ENCODE assay signal across 12 cellular contexts in the genomic region with DNA sequence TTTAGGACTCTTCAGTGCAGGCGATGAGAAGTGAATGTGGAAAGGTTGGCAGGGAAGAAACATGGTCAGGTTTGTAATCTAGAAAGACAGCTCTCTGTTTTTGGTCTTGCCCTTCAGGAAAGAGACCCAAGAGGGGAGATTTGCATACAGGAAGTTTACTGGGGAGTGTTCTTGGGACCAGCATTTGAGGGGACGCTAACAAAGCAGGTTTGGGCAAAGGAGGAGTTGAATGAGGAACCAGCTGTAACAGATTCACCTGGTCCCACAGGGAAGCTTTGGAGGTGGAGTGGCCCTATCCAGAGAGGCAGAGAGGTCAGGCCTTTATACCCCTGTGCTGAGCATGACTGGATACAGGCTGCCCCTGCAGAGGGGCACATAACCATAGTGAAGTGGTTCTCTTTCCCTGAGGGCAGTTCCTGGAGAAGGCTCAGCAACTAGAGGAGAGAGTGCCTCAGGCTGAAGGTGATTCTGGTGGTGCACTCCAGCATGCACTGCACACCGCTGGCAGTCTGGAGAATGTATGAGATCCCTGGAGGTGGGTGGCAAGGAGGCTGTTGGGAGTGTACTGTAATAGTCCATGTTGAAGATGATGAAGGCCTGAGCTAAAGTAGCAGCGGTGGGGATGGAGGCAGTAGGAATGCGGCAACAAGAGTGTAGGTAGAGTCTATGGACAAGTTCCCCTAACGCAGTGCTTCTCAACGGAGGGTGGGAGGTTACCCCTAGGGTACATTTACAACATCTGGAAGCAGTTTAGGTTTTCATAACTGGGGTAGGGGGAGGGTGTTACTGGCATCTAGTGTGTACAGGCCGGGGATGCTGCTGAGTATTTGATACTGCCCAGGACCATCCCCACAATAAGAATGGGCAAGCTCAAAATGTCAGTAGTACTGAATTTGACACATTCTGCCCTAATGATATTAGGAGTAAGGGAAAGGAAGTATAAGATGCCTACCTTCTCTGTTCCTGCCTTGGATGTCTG. TPM values are rescaled to one million over a fixed set of nuclear protein-coding genes. Genes with fewer than 3 reads are reported as not detected.
A peak's percentile ranks its signal among the peaks of the same experiment; 100 is the strongest.
DNase-seq lines count a peak whose midpoint lies in the region; ATAC-seq and TF ChIP-seq lines count a peak whose summit lies in the region.
"Had no signal": no experiment of that assay in that cellular context is flagged by ENCODE, and none has a peak within 500 bp of the region (broad histone marks: within the 10 kb centered on the region; RNA-seq: fewer than 3 reads in every experiment).

No MANE protein-coding gene starts in this region.

- no peaks in the 10 kb centered on the region for H3K27me3 ChIP-seq in neural progenitor cell
- H3K27me3 ChIP-seq: MG63 had no signal

- peak overlapping the region; percentile 12 for H3K27ac Mint-ChIP-seq in neural progenitor cell
- peak overlapping the region in 2 of 6 donors; percentile 3 to 15 for H3K27ac Mint-ChIP-seq in immature natural killer cell

- TF ChIP-seq CTCF in neural progenitor cell (IDR thresholded peaks at IDR 0.05), result no peak

- H3K79me2 ChIP-seq in neural progenitor cell (ENCODE audit: low read depth), result peaks cover 92% of the 10 kb centered on the region

- H3K36me3 Mint-ChIP-seq in neural progenitor cell (peaks cover 7% of the 10 kb centered on the region), immature natural killer cell (peaks cover 0 to 5% (median 2%) of the 10 kb centered on the region in 3 donors)

- peaks cover 4% of the 10 kb centered on the region for H3K27me3 Mint-ChIP-seq in neural progenitor cell (ENCODE audit: insufficient read depth, low read depth)
- H3K27me3 Mint-ChIP-seq in immature natural killer cell (ENCODE audit: low read depth in 3 of 3), result peaks cover 0 to 2% (median 0%) of the 10 kb centered on the region in 3 donors

- peaks cover 58% of the 10 kb centered on the region for H3K4me1 ChIP-seq in neural progenitor cell
- H3K4me1 ChIP-seq: Caco-2 had no signal

- H3K4me1 Mint-ChIP-seq in neural progenitor cell (peaks cover 47% of the 10 kb centered on the region), immature natural killer cell (peaks cover 7 to 26% of the 10 kb centered on the region in 2 donors)

- H3K9me3 Mint-ChIP-seq in neural progenitor cell (peaks cover 1% of the 10 kb centered on the region), immature natural killer cell (no peaks in the 10 kb centered on the region)

- no peaks in the 10 kb centered on the region for H3K36me3 ChIP-seq in neural progenitor cell
- H3K36me3 ChIP-seq: MG63 had no signal

- DNase-seq in neural progenitor cell (ENCODE audit: low spot score) (no peak), RKO (ENCODE audit: low spot score) (no peak), NCI-H2196 treated with DMSO at 0.1 percent for 48 hours (lab: John Stamatoyannopoulos, UW; ENCODE audit: unreplicated experiment) (no peak), immature natural killer cell (no peak), amygdala (lab: John Stamatoyannopoulos, UW) (no peak)
- DNase-seq: activated naive CD4-positive, alpha-beta T cell; Caco-2; GM23248; MG63 had no signal

- H3K9me3 ChIP-seq in neural progenitor cell (ENCODE audit: low read depth), result no peaks in the 10 kb centered on the region
- H3K9me3 ChIP-seq: Caco-2, MG63 had no signal

- H3K4me3 ChIP-seq in neural progenitor cell, result no peak overlapping the region
- H3K4me3 ChIP-seq: GM23248, MG63 had no signal

- H3F3A ChIP-seq in neural progenitor cell (ENCODE audit: low read depth), result peaks cover 33% of the 10 kb centered on the region

- no peak overlapping the region for H3K27ac ChIP-seq in neural progenitor cell
- H3K27ac ChIP-seq: GM23248 had no signal

- no peak overlapping the region for H3K9ac ChIP-seq in neural progenitor cell
- H3K9ac ChIP-seq: GM23248 had no signal

- peak overlapping the region; percentile 60 for H3K4me2 ChIP-seq in neural progenitor cell

- no peak overlapping the region for H2AFZ ChIP-seq in neural progenitor cell (replicated peaks)
- H2AFZ ChIP-seq: GM23248 had no signal

- H4K20me1 ChIP-seq in neural progenitor cell (ENCODE audit: low read depth), result peaks cover 98% of the 10 kb centered on the region

- H3K4me3 Mint-ChIP-seq in neural progenitor cell, result no peak overlapping the region
- no peak overlapping the region for H3K4me3 Mint-ChIP-seq in immature natural killer cell

- ATAC-seq in GM19023 (IDR thresholded peaks at IDR 0.05; ENCODE audit: unreplicated experiment) (peak; percentile 76), HG02588 (IDR thresholded peaks at IDR 0.05; ENCODE audit: unreplicated experiment) (peak; percentile 80), HG03558 (IDR thresholded peaks at IDR 0.05; ENCODE audit: extremely low read depth, unreplicated experiment) (peak; percentile 49)

RNA-seq across cellular contexts. Expression of a gene that starts 37.2 kb away (rescaled TPM):
- 57.2 and 101 TPM in 2 replicates for total RNA-seq in neural progenitor cell (ENCODE audit: low replicate concordance)
- polyA plus RNA-seq in immature natural killer cell, result 10 to 100 TPM; 11.6 to 14.5 (median 13.9) TPM
